ENCODE assay signal across 8 cellular contexts in genomic region chr3:158794936-158795518, GRCh38. TPM values are rescaled to one million over a fixed set of nuclear protein-coding genes. Genes with fewer than 3 reads are reported as not detected.
DNase-seq lines count a peak whose midpoint lies in the region; ATAC-seq, FAIRE-seq and TF ChIP-seq lines count a peak whose summit lies in the region.

No MANE protein-coding gene starts in this region.

- TF ChIP-seq CTCF in pancreas (IDR thresholded peaks at IDR 0.05) = peak in 2 of 4 donors; percentile 45

- peak; percentile 37 for ATAC-seq in stimulated activated naive CD8-positive, alpha-beta T cell treated with anti-CD3 and anti-CD28 coated beads, Interleukin-15, amount 100 ng/mL, for 72 hours
- no peak for ATAC-seq in stimulated activated naive CD8-positive, alpha-beta T cell treated with anti-CD3 and anti-CD28 coated beads, Interleukin-15, Interleukin-2, amounts not matched to agents 100 U/mL and 50 U/mL, for 24 hours
- ATAC-seq in HG03039 (IDR thresholded peaks at IDR 0.05; ENCODE audit: unreplicated experiment) = peak; percentile 57
- ATAC-seq in pancreas = peak in 3 of 4 donors; percentile 57 to 71 (median 70)
- no peak for ATAC-seq in GM19324 (IDR thresholded peaks at IDR 0.05; ENCODE audit: low FRiP score, unreplicated experiment)
- no peak for ATAC-seq in HG02642 (IDR thresholded peaks at IDR 0.05; ENCODE audit: poor library complexity, unreplicated experiment)

- intact Hi-C loops in pancreas (cut with DNase I) = loop anchor here in 1 of 3 donors (5.0 kb wide), 1 partner anchor 68 kb away; no protein-coding TSS in a partner anchor

- peaks cover 6% of the 10 kb centered on the region for H3K4me1 Mint-ChIP-seq in stimulated activated naive CD8-positive, alpha-beta T cell treated with anti-CD3 and anti-CD28 coated beads, Interleukin-15, amount 100 ng/mL, for 72 hours

- H3K9me3 ChIP-seq in pancreas = no peaks in the 10 kb centered on the region

- no peaks in the 10 kb centered on the region for H3K36me3 ChIP-seq in pancreas

- no peak overlapping the region for H3K4me3 Mint-ChIP-seq in stimulated activated naive CD8-positive, alpha-beta T cell treated with anti-CD3 and anti-CD28 coated beads, Interleukin-15, amount 100 ng/mL, for 72 hours

- no peaks in the 10 kb centered on the region for H3K27me3 ChIP-seq in pancreas

- H3K27ac ChIP-seq in pancreas = no peak overlapping the region

- peaks cover 0 to 4% (median 0%) of the 10 kb centered on the region in 3 donors for H3K4me1 ChIP-seq in pancreas

- H3K9me3 Mint-ChIP-seq in stimulated activated naive CD8-positive, alpha-beta T cell treated with anti-CD3 and anti-CD28 coated beads, Interleukin-15, amount 100 ng/mL, for 72 hours = no peaks in the 10 kb centered on the region

- 72 to 74% methylated on average over 5 of the region's 5 CpGs for WGBS in pancreas, 2 donors

- no peak for DNase-seq in stimulated activated naive CD8-positive, alpha-beta T cell treated with anti-CD3 and anti-CD28 coated beads, Interleukin-15, amount 100 ng/mL, for 72 hours
- no peak for DNase-seq in stimulated activated naive CD8-positive, alpha-beta T cell treated with anti-CD3 and anti-CD28 coated beads, Interleukin-15, Interleukin-2, amounts not matched to agents 100 U/mL and 50 U/mL, for 24 hours
- DNase-seq in NOMO-1 treated with DMSO at 0.1 percent for 48 hours (lab: John Stamatoyannopoulos, UW; ENCODE audit: unreplicated experiment) (peak; percentile 85), dermis blood vessel endothelial cell (peak; percentile 65), pancreas (no peak)

- H3K27me3 Mint-ChIP-seq in stimulated activated naive CD8-positive, alpha-beta T cell treated with anti-CD3 and anti-CD28 coated beads, Interleukin-15, amount 100 ng/mL, for 72 hours = no peaks in the 10 kb centered on the region

- H3K27ac Mint-ChIP-seq in stimulated activated naive CD8-positive, alpha-beta T cell treated with anti-CD3 and anti-CD28 coated beads, Interleukin-15, amount 100 ng/mL, for 72 hours = no peak overlapping the region

- no peak overlapping the region for H3K4me3 ChIP-seq in pancreas

- FAIRE-seq in pancreas (lab: Jason Lieb, UNC) = no peak

RNA-seq across cellular contexts. Expression of gene MFSD1, which starts 6.8 kb away (rescaled TPM):
- total RNA-seq in dermis blood vessel endothelial cell (82.0 and 101 TPM in 2 replicates), pancreas (10 to 100 TPM; 13.0 to 37.4 (median 22.6) TPM)
- 10 to 100 TPM in 1 of 2 donors, 1 to 10 TPM in 1; 8.9 to 27.2 TPM for polyA plus RNA-seq in pancreas

Comparison
In these comparisons a context has a peak if more than half of its experiments do, and no peak if none do; other contexts are left out.
1. ATAC-seq: peak in stimulated activated naive CD8-positive, alpha-beta T cell treated with anti-CD3 and anti-CD28 coated beads, Interleukin-15, amount 100 ng/mL, for 72 hours (single experiment), HG03039 (single experiment) and pancreas (3 of 4); none in stimulated activated naive CD8-positive, alpha-beta T cell treated with anti-CD3 and anti-CD28 coated beads, Interleukin-15, Interleukin-2, amounts not matched to agents 100 U/mL and 50 U/mL, for 24 hours (single experiment), GM19324 (single experiment) and HG02642 (single experiment).
2. DNase-seq: peak in NOMO-1 treated with DMSO at 0.1 percent for 48 hours (single experiment) and dermis blood vessel endothelial cell (single experiment); none in stimulated activated naive CD8-positive, alpha-beta T cell treated with anti-CD3 and anti-CD28 coated beads, Interleukin-15, amount 100 ng/mL, for 72 hours (0 of 2), stimulated activated naive CD8-positive, alpha-beta T cell treated with anti-CD3 and anti-CD28 coated beads, Interleukin-15, Interleukin-2, amounts not matched to agents 100 U/mL and 50 U/mL, for 24 hours (single experiment) and pancreas (0 of 6).